Comparison of ENCODE assay signal across 2 cellular contexts in genomic region chr12:28776913-28777312, GRCh38.
TF ChIP-seq lines count a peak whose summit lies in the region.

No MANE protein-coding gene starts in this region.

TF ChIP-seq in SK-N-SH, 30 proteins besides CTCF, POLR2A, EP300 and RAD21 (continued from another document):
- TF ChIP-seq, protein P1, sequence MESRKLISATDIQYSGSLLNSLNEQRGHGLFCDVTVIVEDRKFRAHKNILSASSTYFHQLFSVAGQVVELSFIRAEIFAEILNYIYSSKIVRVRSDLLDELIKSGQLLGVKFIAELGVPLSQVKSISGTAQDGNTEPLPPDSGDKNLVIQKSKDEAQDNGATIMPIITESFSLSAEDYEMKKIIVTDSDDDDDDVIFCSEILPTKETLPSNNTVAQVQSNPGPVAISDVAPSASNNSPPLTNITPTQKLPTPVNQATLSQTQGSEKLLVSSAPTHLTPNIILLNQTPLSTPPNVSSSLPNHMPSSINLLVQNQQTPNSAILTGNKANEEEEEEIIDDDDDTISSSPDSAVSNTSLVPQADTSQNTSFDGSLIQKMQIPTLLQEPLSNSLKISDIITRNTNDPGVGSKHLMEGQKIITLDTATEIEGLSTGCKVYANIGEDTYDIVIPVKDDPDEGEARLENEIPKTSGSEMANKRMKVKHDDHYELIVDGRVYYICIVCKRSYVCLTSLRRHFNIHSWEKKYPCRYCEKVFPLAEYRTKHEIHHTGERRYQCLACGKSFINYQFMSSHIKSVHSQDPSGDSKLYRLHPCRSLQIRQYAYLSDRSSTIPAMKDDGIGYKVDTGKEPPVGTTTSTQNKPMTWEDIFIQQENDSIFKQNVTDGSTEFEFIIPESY (IDR thresholded peaks at IDR 0.05; ENCODE audit: borderline replicate concordance, low read depth) = no peak
- TF ChIP-seq USF2 (IDR thresholded peaks at IDR 0.05; ENCODE audit: borderline replicate concordance, low read depth, low read length) = no peak
- no peak for TF ChIP-seq TAF1 (IDR thresholded peaks at IDR 0.05; ENCODE audit: borderline replicate concordance, low read depth, low read length)
- no peak for TF ChIP-seq RCOR1 (IDR thresholded peaks at IDR 0.05; ENCODE audit: low read length)
- no peak for TF ChIP-seq RXRA (IDR thresholded peaks at IDR 0.05; ENCODE audit: borderline replicate concordance, low read depth)
- no peak for TF ChIP-seq MEF2A (IDR thresholded peaks at IDR 0.05; ENCODE audit: borderline replicate concordance, low read depth)

TF ChIP-seq in SK-N-SH treated with all-trans-retinoic acid at 6 μM for 48 hours, 23 proteins besides CTCF, POLR2A, EP300 and RAD21 (continued from another document):
- no peak for TF ChIP-seq TSHZ2 (CRISPR knock-in tag; IDR thresholded peaks at IDR 0.05)
- TF ChIP-seq TCF4 (CRISPR knock-in tag; IDR thresholded peaks at IDR 0.05; ENCODE audit: borderline replicate concordance) = no peak
- no peak for TF ChIP-seq ZC3H10 (CRISPR knock-in tag; IDR thresholded peaks at IDR 0.05)
- TF ChIP-seq ARNTL (CRISPR knock-in tag; IDR thresholded peaks at IDR 0.05; ENCODE audit: borderline replicate concordance, low read depth) = no peak
- TF ChIP-seq ZFP3 (CRISPR knock-in tag; IDR thresholded peaks at IDR 0.05) = no peak
